ENCODE assay signal across 7 cellular contexts in genomic region chr15:84120845-84121381, GRCh38.
A peak's percentile ranks its signal among the peaks of the same experiment; 100 is the strongest.
DNase-seq lines count a peak whose midpoint lies in the region; ATAC-seq, FAIRE-seq and TF ChIP-seq lines count a peak whose summit lies in the region.
"Not testable (repeated sequence)": the region's sequence is repeated elsewhere in the genome, so short reads cannot be mapped to it uniquely, and the experiment has no call there.

No MANE protein-coding gene starts in this region.

- not testable (repeated sequence) for H3K9me3 ChIP-seq in IMR-90 (ENCODE audit: control insufficient read depth, insufficient read depth, low read length); left ventricle myocardium inferior (replicated peaks); keratinocyte (ENCODE audit: control insufficient read depth, low read depth, low read length); prostate gland

- not testable (repeated sequence) for H2BK120ac ChIP-seq in IMR-90 (ENCODE audit: low read depth, low read length)

- not testable (repeated sequence) for H3K4me3 ChIP-seq in IMR-90 (ENCODE audit: insufficient read depth, low read depth, low read length); bronchial epithelial cell (ENCODE audit: low read depth, low read length); fibroblast of the aortic adventitia (ENCODE audit: low read depth, low read length); left ventricle myocardium inferior; keratinocyte (ENCODE audit: control insufficient read depth in 2 of 3, extremely low read depth in 1 of 3, insufficient read depth in 2 of 3, low read depth in 1 of 3, low read length in 3 of 3); prostate gland

- not testable (repeated sequence) for H2BK5ac ChIP-seq in IMR-90 (ENCODE audit: low read depth, low read length, poor library complexity, severe bottlenecking)

- H2BK15ac ChIP-seq in IMR-90 (ENCODE audit: low read depth, low read length) = not testable (repeated sequence)

- FAIRE-seq in bronchial epithelial cell (lab: Jason Lieb, UNC) = not testable (repeated sequence)
- FAIRE-seq in keratinocyte (lab: Jason Lieb, UNC) = peak; percentile 32

- H3K9ac ChIP-seq in IMR-90 (ENCODE audit: low read depth, low read length); keratinocyte (ENCODE audit: control insufficient read depth, extremely low read depth, insufficient read depth, low read length): not testable (repeated sequence)

- H3K4me1 ChIP-seq in IMR-90 (ENCODE audit: control insufficient read depth, insufficient read depth, low read length); left ventricle myocardium inferior; keratinocyte (ENCODE audit: control insufficient read depth, extremely low read depth, insufficient read depth, low read length); prostate gland (replicated peaks): not testable (repeated sequence)

- POLR2A ChIA-PET in IMR-90 (lab: Charles Lee; ENCODE audit: unreplicated experiment) = not testable (repeated sequence)

- H4K20me1 ChIP-seq in IMR-90 (ENCODE audit: insufficient read depth, low read length); keratinocyte (ENCODE audit: control insufficient read depth, extremely low read depth, insufficient read depth, low read length): not testable (repeated sequence)

- TF ChIP-seq CTCF in IMR-90 (conservative IDR thresholded peaks at IDR 0.05; ENCODE audit: low read depth, low read length); bronchial epithelial cell (IDR thresholded peaks at IDR 0.05; ENCODE audit: insufficient read depth, low read length, severe bottlenecking); fibroblast of the aortic adventitia (IDR thresholded peaks at IDR 0.05; ENCODE audit: insufficient read depth, low read length); left ventricle myocardium inferior (IDR thresholded peaks at IDR 0.05; ENCODE audit: borderline replicate concordance); keratinocyte (optimal IDR thresholded peaks at IDR 0.05 in 1 of 3, IDR thresholded peaks at IDR 0.05 in 1 of 3, conservative IDR thresholded peaks at IDR 0.05 in 1 of 3; ENCODE audit: extremely low read depth in 1 of 3, insufficient read depth in 2 of 3, low read length in 3 of 3); prostate gland (IDR thresholded peaks at IDR 0.05): not testable (repeated sequence)

- H3K4ac ChIP-seq in IMR-90 (ENCODE audit: low read depth, low read length) = not testable (repeated sequence)

- CTCF ChIA-PET in IMR-90 (lab: Yijun Ruan, JAX) = interaction anchor here (0.6 kb wide), 1 partner anchor 27 kb away, joined by 4 read pairs; no protein-coding TSS in a partner anchor

- not testable (repeated sequence) for TF ChIP-seq RAD21 in IMR-90 (IDR thresholded peaks at IDR 0.05; ENCODE audit: low read length)

- H3K4me2 ChIP-seq in IMR-90 (ENCODE audit: low read depth, low read length); keratinocyte (ENCODE audit: control insufficient read depth, extremely low read depth, insufficient read depth, low read depth, low read length): not testable (repeated sequence)

- H3K79me1 ChIP-seq in IMR-90 (ENCODE audit: low read depth in 1 of 2, low read length in 2 of 2) = not testable (repeated sequence)

- H3K27ac ChIP-seq in IMR-90 (ENCODE audit: insufficient read depth, low read length); left ventricle myocardium inferior (replicated peaks); keratinocyte (ENCODE audit: control insufficient read depth, insufficient read depth, low read length); prostate gland: not testable (repeated sequence)

- not testable (repeated sequence) for H3K79me2 ChIP-seq in keratinocyte (ENCODE audit: control insufficient read depth, insufficient read depth, low read length)

- H2AK5ac ChIP-seq in IMR-90 (ENCODE audit: low read depth, low read length) = not testable (repeated sequence)

- not testable (repeated sequence) for H4K8ac ChIP-seq in IMR-90 (ENCODE audit: low read depth in 2 of 2, low read length in 2 of 2)

- intact Hi-C loops in IMR-90 (cut with micrococcal nuclease); left ventricle myocardium inferior (cut with micrococcal nuclease); prostate gland (cut with DNase I): not testable (repeated sequence)

- not testable (repeated sequence) for H2AK9ac ChIP-seq in IMR-90 (replicated peaks; ENCODE audit: low read depth, low read length, poor library complexity)

- not testable (repeated sequence) for H3K27me3 ChIP-seq in IMR-90 (ENCODE audit: control insufficient read depth, insufficient read depth, low read length); bronchial epithelial cell (ENCODE audit: control insufficient read depth, insufficient read depth, low read length); left ventricle myocardium inferior (ENCODE audit: low read depth); keratinocyte (ENCODE audit: control insufficient read depth, extremely low read depth, insufficient read depth, low read length); prostate gland (replicated peaks; ENCODE audit: insufficient read depth)

- DNase-seq in IMR-90; keratinocyte (ENCODE audit: low read depth, low spot score): not testable (repeated sequence)
- DNase-seq in bronchial epithelial cell (ENCODE audit: low read depth) (peak; percentile 2), fibroblast of the aortic adventitia (ENCODE audit: low read depth) (peak; percentile 54), left ventricle myocardium inferior (peak; percentile 11), prostate gland (ENCODE audit: low spot score) (peak; percentile 13)

- not testable (repeated sequence) for H4K5ac ChIP-seq in IMR-90 (ENCODE audit: low read depth, low read length)

- in situ Hi-C loops in IMR-90 (cut with MboI; ENCODE audit: low sequenced_read_pairs) = not testable (repeated sequence)

- not testable (repeated sequence) for H3K18ac ChIP-seq in IMR-90 (ENCODE audit: low read depth, low read length)

- not testable (repeated sequence) for H4K91ac ChIP-seq in IMR-90 (ENCODE audit: insufficient read depth, low read depth, low read length)

- no CpG with 5 or more reads among the region's 5 CpGs for WGBS in IMR-90 (ENCODE audit: extremely low coverage in 2 of 2, insufficient read length in 1 of 2), 2 experiments
- WGBS in prostate gland = 25% methylated on average over 5 of the region's 5 CpGs

- dilution Hi-C loops in IMR-90 (cut with HindIII; ENCODE audit: low sequenced_read_pairs, unreplicated experiment); keratinocyte (cut with MboI; ENCODE audit: extremely low pct_ligation_motif_present, low sequenced_read_pairs): not testable (repeated sequence)

- not testable (repeated sequence) for TF ChIP-seq POLR2A in IMR-90 (IDR thresholded peaks at IDR 0.05; ENCODE audit: low read depth, low read length); prostate gland (IDR thresholded peaks at IDR 0.05)

- not testable (repeated sequence) for H3K36me3 ChIP-seq in IMR-90 (ENCODE audit: control insufficient read depth, insufficient read depth, low read length); bronchial epithelial cell (ENCODE audit: control insufficient read depth, insufficient read depth, low read length); left ventricle myocardium inferior; keratinocyte (ENCODE audit: control insufficient read depth in 2 of 2, extremely low read depth in 1 of 2, insufficient read depth in 2 of 2, low read length in 2 of 2); prostate gland

- H3K23ac ChIP-seq in IMR-90 (ENCODE audit: low read depth, low read length) = not testable (repeated sequence)

- ATAC-seq in IMR-90 (ENCODE audit: low read depth) = peak; percentile 42
- ATAC-seq in SK-N-SH treated with all-trans-retinoic acid at 6 μM for 48 hours = peak; percentile 74

- not testable (repeated sequence) for H3K56ac ChIP-seq in IMR-90 (ENCODE audit: extremely low read depth, insufficient read depth, low read length)

- H3K9me1 ChIP-seq in IMR-90 (ENCODE audit: insufficient read depth, low read length); keratinocyte (ENCODE audit: control insufficient read depth, extremely low read depth, insufficient read depth, low read length): not testable (repeated sequence)

- H2AFZ ChIP-seq in IMR-90 (replicated peaks; ENCODE audit: low read length, poor library complexity); keratinocyte (ENCODE audit: control insufficient read depth, low read length): not testable (repeated sequence)

- not testable (repeated sequence) for H3K14ac ChIP-seq in IMR-90 (replicated peaks; ENCODE audit: low read depth, low read length)

- BruUV-seq in IMR-90 (replicated peaks; lab: Mats Ljungman, UMichigan) = not testable (repeated sequence)

- H2BK20ac ChIP-seq in IMR-90 (ENCODE audit: low read depth, low read length) = not testable (repeated sequence)
